ENCODE assay signal across 27 cellular contexts in genomic region chr3:34832865-34833508, GRCh38.
DNase-seq lines count a peak whose midpoint lies in the region; ATAC-seq, FAIRE-seq and TF ChIP-seq lines count a peak whose summit lies in the region.
"Had no signal": no experiment of that assay in that cellular context is flagged by ENCODE, and none has a peak within 500 bp of the region (broad histone marks: within the 10 kb centered on the region; RNA-seq: fewer than 3 reads in every experiment).

No MANE protein-coding gene starts in this region.

- no peak overlapping the region for H2BK120ac ChIP-seq in IMR-90 (ENCODE audit: low read depth, low read length)

- ATAC-seq in HepG2 (no peak), right lobe of liver (no peak), IMR-90 (ENCODE audit: low read depth) (no peak), HG03565 (IDR thresholded peaks at IDR 0.05; ENCODE audit: unreplicated experiment) (no peak)
- ATAC-seq: GM12878 had no signal

- no peak overlapping the region for H4K5ac ChIP-seq in IMR-90 (ENCODE audit: low read depth, low read length)

- no peaks in the 10 kb centered on the region for H3K27me3 Mint-ChIP-seq in endodermal cell (ENCODE audit: insufficient read depth)
- H3K27me3 Mint-ChIP-seq: B cell; CD4-positive, alpha-beta T cell; CD8-positive, alpha-beta memory T cell had no signal

- POLR2A ChIA-PET in HepG2 (lab: Yijun Ruan, JAX), result no interaction called here
- POLR2A ChIA-PET in IMR-90 (lab: Charles Lee; ENCODE audit: unreplicated experiment), result no interaction called here

- no peak overlapping the region for H2BK20ac ChIP-seq in IMR-90 (ENCODE audit: low read depth, low read length)

- no peaks in the 10 kb centered on the region for H3K4me1 ChIP-seq in HepG2 (ENCODE audit: insufficient read depth, low read length)
- H3K4me1 ChIP-seq in right lobe of liver, result no peaks in the 10 kb centered on the region
- H3K4me1 ChIP-seq in IMR-90 (ENCODE audit: control insufficient read depth, insufficient read depth, low read length), result no peaks in the 10 kb centered on the region
- no peaks in the 10 kb centered on the region for H3K4me1 ChIP-seq in endodermal cell (ENCODE audit: control insufficient read depth, insufficient read depth, low read length)
- H3K4me1 ChIP-seq: BLaER1 treated with 17β-estradiol and CSF1 and Interleukin-3, amounts not matched to agents 10 nM and 100 nM had no signal

- H3K4me2 ChIP-seq in HepG2 (ENCODE audit: low read depth, low read length) (no peak overlapping the region), IMR-90 (ENCODE audit: low read depth, low read length) (no peak overlapping the region)
- H3K4me2 ChIP-seq: BLaER1 treated with 17β-estradiol and CSF1 and Interleukin-3, amounts not matched to agents 10 nM and 100 nM had no signal

- no peak overlapping the region for H3K4ac ChIP-seq in IMR-90 (ENCODE audit: low read depth, low read length)

- H3K27ac Mint-ChIP-seq in endodermal cell, result peak overlapping the region; percentile 26
- H3K27ac Mint-ChIP-seq: B cell; CD4-positive, alpha-beta T cell; CD8-positive, alpha-beta memory T cell had no signal

- no peak overlapping the region for H3K4me3 Mint-ChIP-seq in endodermal cell
- H3K4me3 Mint-ChIP-seq: B cell; CD4-positive, alpha-beta T cell; CD8-positive, alpha-beta memory T cell had no signal

- H3K4me3 ChIP-seq in HepG2 (replicated peaks in 1 of 3; ENCODE audit: insufficient read depth in 1 of 3, low read depth in 2 of 3, low read length in 3 of 3) (no peak overlapping the region), right lobe of liver (no peak overlapping the region), IMR-90 (ENCODE audit: insufficient read depth, low read depth, low read length) (no peak overlapping the region), endodermal cell (ENCODE audit: low read length) (no peak overlapping the region)
- H3K4me3 ChIP-seq: BLaER1 treated with 17β-estradiol and CSF1 and Interleukin-3, amounts not matched to agents 10 nM and 100 nM; GM12878 had no signal

- H3K9ac ChIP-seq in HepG2 (ENCODE audit: insufficient read depth, low read depth, low read length) (no peak overlapping the region), IMR-90 (ENCODE audit: low read depth, low read length) (no peak overlapping the region), endodermal cell (ENCODE audit: extremely low read depth, low read length, poor library complexity, severe bottlenecking) (no peak overlapping the region)
- H3K9ac ChIP-seq: BLaER1 treated with 17β-estradiol and CSF1 and Interleukin-3, amounts not matched to agents 10 nM and 100 nM had no signal

- H3K36me3 Mint-ChIP-seq in endodermal cell (ENCODE audit: low read depth), result no peaks in the 10 kb centered on the region
- H3K36me3 Mint-ChIP-seq: CD8-positive, alpha-beta memory T cell had no signal

- H2AK5ac ChIP-seq in IMR-90 (ENCODE audit: low read depth, low read length), result no peak overlapping the region

- H2BK15ac ChIP-seq in IMR-90 (ENCODE audit: low read depth, low read length), result no peak overlapping the region

- no peak overlapping the region for H3K23ac ChIP-seq in IMR-90 (ENCODE audit: low read depth, low read length)

- H3K14ac ChIP-seq in IMR-90 (replicated peaks; ENCODE audit: low read depth, low read length), result no peak overlapping the region

- H3K4me1 Mint-ChIP-seq in endodermal cell, result peaks cover 11% of the 10 kb centered on the region
- H3K4me1 Mint-ChIP-seq: B cell; CD8-positive, alpha-beta memory T cell had no signal

- no peak overlapping the region for H3K56ac ChIP-seq in IMR-90 (ENCODE audit: extremely low read depth, insufficient read depth, low read length)

- CTCF ChIA-PET in HepG2 (lab: Yijun Ruan, JAX; ENCODE audit: low intra/inter-chr PET ratio, low total read pairs) (no interaction called here), IMR-90 (lab: Yijun Ruan, JAX) (no interaction called here)

- no peak for DNase-seq in HepG2 (ENCODE audit: low spot score)
- DNase-seq in right lobe of liver, result no peak
- no peak for DNase-seq in IMR-90
- DNase-seq in endodermal cell, result no peak
- DNase-seq in retina, result peak; percentile 25
- DNase-seq in cerebellar cortex (ENCODE audit: low spot score), result no peak
- DNase-seq in SK-N-DZ (ENCODE audit: low spot score), result no peak
- DNase-seq: 8988T; AML-193; CD4-positive, alpha-beta T cell; CD8-positive, alpha-beta memory T cell; COR-L47; DMS 273 treated with DMSO at 0.1 percent for 48 hours; DMS153; DMS53; DMS79; DND-41; EL; GDM1 had no signal

- BruUV-seq in HepG2 (replicated peaks; lab: Mats Ljungman, UMichigan) (no TSS peak), IMR-90 (replicated peaks; lab: Mats Ljungman, UMichigan) (no TSS peak)

- no peak overlapping the region for H4K8ac ChIP-seq in IMR-90 (ENCODE audit: low read depth in 2 of 2, low read length in 2 of 2)

- H4K91ac ChIP-seq in IMR-90 (ENCODE audit: insufficient read depth, low read depth, low read length), result no peak overlapping the region

- H3K79me2 ChIP-seq in HepG2 (ENCODE audit: insufficient read depth, low read length), result no peaks in the 10 kb centered on the region

- no peak for TF ChIP-seq POLR2A in HepG2 (IDR thresholded peaks at IDR 0.05; ENCODE audit: insufficient read depth in 1 of 2, low read depth in 2 of 2, low read length in 2 of 2)
- no peak for TF ChIP-seq POLR2A in right lobe of liver (IDR thresholded peaks at IDR 0.05)
- TF ChIP-seq POLR2A in IMR-90 (IDR thresholded peaks at IDR 0.05; ENCODE audit: low read depth, low read length), result no peak

- TF ChIP-seq CTCF in HepG2 (CRISPR knock-in tag; IDR thresholded peaks at IDR 0.05) (no peak), right lobe of liver (IDR thresholded peaks at IDR 0.05) (no peak), IMR-90 (conservative IDR thresholded peaks at IDR 0.05; ENCODE audit: low read depth, low read length) (no peak), endodermal cell (conservative IDR thresholded peaks at IDR 0.05) (no peak)

- intact Hi-C loops in HepG2 (cut with micrococcal nuclease; ENCODE audit: unreplicated experiment), result no loop called here
- intact Hi-C loops in right lobe of liver (cut with DNase I), result no loop called here
- intact Hi-C loops in IMR-90 (cut with micrococcal nuclease), result no loop called here

- H3K27me3 ChIP-seq in HepG2 (ENCODE audit: control insufficient read depth in 1 of 2, insufficient read depth in 2 of 2, low read length in 2 of 2) (no peaks in the 10 kb centered on the region), right lobe of liver (no peaks in the 10 kb centered on the region), IMR-90 (ENCODE audit: control insufficient read depth, insufficient read depth, low read length) (no peaks in the 10 kb centered on the region), endodermal cell (ENCODE audit: control insufficient read depth, insufficient read depth, low read length, poor library complexity, severe bottlenecking) (no peaks in the 10 kb centered on the region)
- H3K27me3 ChIP-seq: BLaER1 treated with 17β-estradiol and CSF1 and Interleukin-3, amounts not matched to agents 10 nM and 100 nM had no signal

- no peaks in the 10 kb centered on the region for H3K79me1 ChIP-seq in IMR-90 (ENCODE audit: low read depth in 1 of 2, low read length in 2 of 2)

- H3K9me1 ChIP-seq in IMR-90 (ENCODE audit: insufficient read depth, low read length), result no peaks in the 10 kb centered on the region

- no peak for FAIRE-seq in HepG2 (lab: Jason Lieb, UNC)
- FAIRE-seq: A204.1, GM12878, GM12892, GM18507 had no signal

- H3K9me3 Mint-ChIP-seq in endodermal cell, result no peaks in the 10 kb centered on the region
- H3K9me3 Mint-ChIP-seq: CD4-positive, alpha-beta T cell had no signal

- H2AFZ ChIP-seq in HepG2 (ENCODE audit: low read length), result no peak overlapping the region
- H2AFZ ChIP-seq in IMR-90 (replicated peaks; ENCODE audit: low read length, poor library complexity), result no peak overlapping the region

- no peaks in the 10 kb centered on the region for H4K20me1 ChIP-seq in HepG2 (ENCODE audit: insufficient read depth, low read length)
- H4K20me1 ChIP-seq in IMR-90 (ENCODE audit: insufficient read depth, low read length), result no peaks in the 10 kb centered on the region
- H4K20me1 ChIP-seq: BLaER1 treated with 17β-estradiol and CSF1 and Interleukin-3, amounts not matched to agents 10 nM and 100 nM had no signal

- 0% methylated on average over 1 of the region's 1 CpG for WGBS in HepG2 (ENCODE audit: low lambda C conversion rate)
- 67% methylated on average over 1 of the region's 1 CpG for WGBS in right lobe of liver (ENCODE audit: insufficient coverage, low coverage, low lambda C conversion rate, missing lambda C conversion rate)
- WGBS in IMR-90 (ENCODE audit: extremely low coverage in 2 of 2, insufficient read length in 1 of 2), 2 experiments, result no CpG with 5 or more reads among the region's 1 CpG
- WGBS in endodermal cell (ENCODE audit: insufficient coverage in 1 of 2, insufficient read length in 1 of 2), 2 experiments, result no CpG with 5 or more reads among the region's 1 CpG

- TF ChIP-seq EP300 in HepG2 (IDR thresholded peaks at IDR 0.05; ENCODE audit: low read depth in 2 of 2, low read length in 2 of 2) (no peak), HepG2 (CRISPR knock-in tag; IDR thresholded peaks at IDR 0.05; ENCODE audit: borderline replicate concordance) (no peak)

- in situ Hi-C loops in HepG2 (cut with HindIII; ENCODE audit: extremely low pct_ligation_motif_present, low pct_unique_long_range_greater_than_20kb), result no loop called here
- in situ Hi-C loops in IMR-90 (cut with MboI; ENCODE audit: low sequenced_read_pairs), result no loop called here

- H2BK5ac ChIP-seq in IMR-90 (ENCODE audit: low read depth, low read length, poor library complexity, severe bottlenecking), result no peak overlapping the region

- no peak for TF ChIP-seq RAD21 in HepG2 (CRISPR knock-in tag; IDR thresholded peaks at IDR 0.05)
- TF ChIP-seq RAD21 in IMR-90 (IDR thresholded peaks at IDR 0.05; ENCODE audit: low read length), result no peak

- H3K27ac ChIP-seq in HepG2 (ENCODE audit: extremely low read length, insufficient read depth, low read length), result no peak overlapping the region
- no peak overlapping the region for H3K27ac ChIP-seq in right lobe of liver
- no peak overlapping the region for H3K27ac ChIP-seq in IMR-90 (ENCODE audit: insufficient read depth, low read length)
- H3K27ac ChIP-seq in endodermal cell (ENCODE audit: low read depth, low read length), result no peak overlapping the region
- H3K27ac ChIP-seq: BLaER1 treated with 17β-estradiol and CSF1 and Interleukin-3, amounts not matched to agents 10 nM and 100 nM; C4-2B had no signal

- H3K9me3 ChIP-seq in HepG2 (ENCODE audit: low read length) (peaks cover 56% of the 10 kb centered on the region), right lobe of liver (no peaks in the 10 kb centered on the region), IMR-90 (ENCODE audit: control insufficient read depth, insufficient read depth, low read length) (peaks cover 7% of the 10 kb centered on the region; the same call in 1 of the 2 replicates), endodermal cell (ENCODE audit: control insufficient read depth, low read length) (no peaks in the 10 kb centered on the region)
- H3K9me3 ChIP-seq: BLaER1 treated with 17β-estradiol and CSF1 and Interleukin-3, amounts not matched to agents 10 nM and 100 nM had no signal

- no peak overlapping the region for H2AK9ac ChIP-seq in IMR-90 (replicated peaks; ENCODE audit: low read depth, low read length, poor library complexity)

- no peak overlapping the region for H3K18ac ChIP-seq in IMR-90 (ENCODE audit: low read depth, low read length)

- dilution Hi-C loops in IMR-90 (cut with HindIII; ENCODE audit: low sequenced_read_pairs, unreplicated experiment), result no loop called here

- H3K36me3 ChIP-seq in HepG2 (replicated peaks in 1 of 2; ENCODE audit: control insufficient read depth in 1 of 2, insufficient read depth in 2 of 2, low read length in 2 of 2), result no peaks in the 10 kb centered on the region
- no peaks in the 10 kb centered on the region for H3K36me3 ChIP-seq in right lobe of liver
- no peaks in the 10 kb centered on the region for H3K36me3 ChIP-seq in IMR-90 (ENCODE audit: control insufficient read depth, insufficient read depth, low read length)
- no peaks in the 10 kb centered on the region for H3K36me3 ChIP-seq in endodermal cell (ENCODE audit: control insufficient read depth, insufficient read depth, low read length)
- H3K36me3 ChIP-seq: BLaER1 treated with 17β-estradiol and CSF1 and Interleukin-3, amounts not matched to agents 10 nM and 100 nM had no signal
